19 cellular contexts compared by ENCODE assay signal in the genomic region with DNA sequence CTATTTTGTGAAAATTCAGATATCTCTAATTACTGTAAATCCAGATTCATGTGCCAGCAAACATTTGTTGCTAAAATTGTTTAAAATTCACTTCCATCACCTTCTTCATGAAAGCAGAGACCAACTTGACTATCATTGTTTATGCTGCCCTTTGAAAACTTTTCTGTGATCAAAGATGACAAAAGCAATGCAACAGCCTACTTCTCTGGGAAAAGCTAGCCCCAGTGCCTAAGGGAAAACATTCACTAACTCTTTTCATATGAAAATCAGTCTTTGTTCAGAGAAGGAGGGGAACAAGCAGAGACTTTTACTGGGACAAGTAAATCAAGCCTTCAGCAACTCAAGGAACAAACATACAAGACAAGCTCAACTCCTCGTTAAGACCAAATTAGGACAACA.
A peak's percentile ranks its signal among the peaks of the same experiment; 100 is the strongest.
DNase-seq lines count a peak whose midpoint lies in the region; ATAC-seq and TF ChIP-seq lines count a peak whose summit lies in the region.
"Had no signal": no experiment of that assay in that cellular context is flagged by ENCODE, and none has a peak within 500 bp of the region (broad histone marks: within the 10 kb centered on the region; RNA-seq: fewer than 3 reads in every experiment).

No MANE protein-coding gene starts in this region.

- H3K27ac Mint-ChIP-seq in dendritic cell treated with granulocyte-macrophage colony-stimulating factor and Interleukin-4, amounts not matched to agents 40 ng/mL and 50 ng/mL, for 4 days: peak overlapping the region; percentile 50
- H3K27ac Mint-ChIP-seq in MCF 10A (ENCODE audit: low read depth, unreplicated experiment): no peak overlapping the region
- H3K27ac Mint-ChIP-seq: activated CD8-positive, alpha-beta memory T cell treated with anti-CD3 and anti-CD28 coated beads, Interleukin-2, amount 10 ng/mL, durations not matched to agents 7 days and 5 days; CD4-positive, alpha-beta T cell; stimulated activated naive CD8-positive, alpha-beta T cell treated with anti-CD3 and anti-CD28 coated beads, Interleukin-15, Interleukin-2, amounts not matched to agents 100 ng/mL and 50 ng/mL, for 24 hours had no signal

- H3K79me2 ChIP-seq in SK-N-SH (ENCODE audit: insufficient read depth): no peaks in the 10 kb centered on the region

- no peaks in the 10 kb centered on the region for H4K20me1 ChIP-seq in SK-N-SH (ENCODE audit: insufficient read depth)

- no peak overlapping the region for H2AFZ ChIP-seq in SK-N-SH (ENCODE audit: low read depth)

- no peak overlapping the region for H3K4me3 ChIP-seq in SK-N-SH (ENCODE audit: low read depth in 2 of 2, low read length in 1 of 2)
- H3K4me3 ChIP-seq in upper lobe of right lung: peak overlapping the region; percentile 2
- H3K4me3 ChIP-seq: mucosa of descending colon had no signal

- H3F3A ChIP-seq in SK-N-SH (replicated peaks; ENCODE audit: insufficient read depth): no peaks in the 10 kb centered on the region

- no peaks in the 10 kb centered on the region for H3K27me3 Mint-ChIP-seq in dendritic cell treated with granulocyte-macrophage colony-stimulating factor and Interleukin-4, amounts not matched to agents 40 ng/mL and 50 ng/mL, for 4 days
- no peaks in the 10 kb centered on the region for H3K27me3 Mint-ChIP-seq in MCF 10A (ENCODE audit: insufficient read depth, unreplicated experiment)

- CTCF ChIA-PET in SK-N-SH (lab: Yijun Ruan, JAX) (interaction anchor here (0.6 kb wide), 1 partner anchor 66 kb away, joined by 3 read pairs; no protein-coding TSS in a partner anchor), MCF 10A (lab: Yijun Ruan, JAX) (no interaction called here)

- no TSS peak for BruUV-seq in MCF 10A (replicated peaks; lab: Mats Ljungman, UMichigan)

- H3K36me3 ChIP-seq in SK-N-SH (replicated peaks in 1 of 2; ENCODE audit: control insufficient read depth in 1 of 2, insufficient read depth in 2 of 2, low read length in 1 of 2): no peaks in the 10 kb centered on the region
- no peaks in the 10 kb centered on the region for H3K36me3 ChIP-seq in upper lobe of right lung
- H3K36me3 ChIP-seq: WERI-Rb-1 had no signal

- H3K4me2 ChIP-seq in SK-N-SH: no peak overlapping the region

- POLR2A ChIA-PET in SK-N-SH (lab: Yijun Ruan, JAX) (no interaction called here), MCF 10A (lab: Yijun Ruan, JAX) (interaction anchor here (0.6 kb wide), 2 partner anchors 64 to 78 kb away, joined by 3 to 4 read pairs; no protein-coding TSS in a partner anchor)

- intact Hi-C loops in dendritic cell treated with granulocyte-macrophage colony-stimulating factor and Interleukin-4, amounts not matched to agents 40 ng/mL and 50 ng/mL, for 4 days (cut with micrococcal nuclease): no loop called here
- intact Hi-C loops in upper lobe of right lung (cut with DNase I): no loop called here
- intact Hi-C loops in MCF 10A (cut with micrococcal nuclease): no loop called here

- no peaks in the 10 kb centered on the region for H3K4me1 Mint-ChIP-seq in dendritic cell treated with granulocyte-macrophage colony-stimulating factor and Interleukin-4, amounts not matched to agents 40 ng/mL and 50 ng/mL, for 4 days (ENCODE audit: low read depth)
- no peaks in the 10 kb centered on the region for H3K4me1 Mint-ChIP-seq in MCF 10A (ENCODE audit: insufficient read depth, unreplicated experiment)

- H3K4me3 Mint-ChIP-seq in dendritic cell treated with granulocyte-macrophage colony-stimulating factor and Interleukin-4, amounts not matched to agents 40 ng/mL and 50 ng/mL, for 4 days: no peak overlapping the region
- no peak overlapping the region for H3K4me3 Mint-ChIP-seq in MCF 10A (ENCODE audit: unreplicated experiment)
- H3K4me3 Mint-ChIP-seq: activated CD8-positive, alpha-beta memory T cell treated with anti-CD3 and anti-CD28 coated beads, Interleukin-2, amount 10 ng/mL, durations not matched to agents 7 days and 5 days; CD4-positive, alpha-beta T cell; stimulated activated naive CD8-positive, alpha-beta T cell treated with anti-CD3 and anti-CD28 coated beads, Interleukin-15, Interleukin-2, amounts not matched to agents 100 ng/mL and 50 ng/mL, for 24 hours had no signal

- H3K9me3 Mint-ChIP-seq in dendritic cell treated with granulocyte-macrophage colony-stimulating factor and Interleukin-4, amounts not matched to agents 40 ng/mL and 50 ng/mL, for 4 days: peaks cover 13% of the 10 kb centered on the region
- H3K9me3 Mint-ChIP-seq in MCF 10A (ENCODE audit: unreplicated experiment): no peaks in the 10 kb centered on the region

- WGBS in SK-N-SH (ENCODE audit: low lambda C conversion rate): 17% methylated on average over 1 of the region's 1 CpG

- H3K9me2 ChIP-seq in SK-N-SH: no peaks in the 10 kb centered on the region

- no peak for TF ChIP-seq RAD21 in SK-N-SH (IDR thresholded peaks at IDR 0.05; ENCODE audit: low read length)

- TF ChIP-seq CTCF in SK-N-SH (IDR thresholded peaks at IDR 0.05) (no peak), upper lobe of right lung (IDR thresholded peaks at IDR 0.05) (no peak), MCF 10A (IDR thresholded peaks at IDR 0.05; ENCODE audit: unreplicated experiment) (no peak)

- H3K27ac ChIP-seq in SK-N-SH (ENCODE audit: low read depth in 2 of 2, low read length in 1 of 2) (peak overlapping the region in 1 of 2 experiments; percentile 82; a peak in 2 of 4 replicates), upper lobe of right lung (no peak overlapping the region)
- H3K27ac ChIP-seq: 22Rv1, HL-60, WERI-Rb-1 had no signal

- H3K27me3 ChIP-seq in SK-N-SH (ENCODE audit: insufficient read depth) (no peaks in the 10 kb centered on the region), upper lobe of right lung (no peaks in the 10 kb centered on the region)

- no peaks in the 10 kb centered on the region for H3K36me3 Mint-ChIP-seq in dendritic cell treated with granulocyte-macrophage colony-stimulating factor and Interleukin-4, amounts not matched to agents 40 ng/mL and 50 ng/mL, for 4 days (ENCODE audit: low read depth)
- peaks cover 6% of the 10 kb centered on the region for H3K36me3 Mint-ChIP-seq in MCF 10A (ENCODE audit: insufficient read depth, unreplicated experiment)
- H3K36me3 Mint-ChIP-seq: activated CD8-positive, alpha-beta memory T cell treated with anti-CD3 and anti-CD28 coated beads, Interleukin-2, amount 10 ng/mL, durations not matched to agents 7 days and 5 days had no signal

- DNase-seq in SK-N-SH (peak; percentile 7), medulla oblongata (ENCODE audit: extremely low spot score) (peak; percentile 65), upper lobe of right lung (no peak), SHP77 treated with DMSO at 0.1 percent for 48 hours (lab: John Stamatoyannopoulos, UW) (no peak), MCF 10A (ENCODE audit: unreplicated experiment) (no peak), NK-92 (lab: John Stamatoyannopoulos, UW; ENCODE audit: unreplicated experiment) (no peak)
- DNase-seq: activated CD8-positive, alpha-beta memory T cell treated with anti-CD3 and anti-CD28 coated beads, Interleukin-2, amount 10 ng/mL, durations not matched to agents 7 days and 5 days; activated gamma-delta T cell; CD4-positive, alpha-beta T cell; Karpas-422; mucosa of descending colon; NCI-H1417 treated with DMSO at 0.1 percent for 48 hours; posterior cingulate gyrus; WERI-Rb-1 had no signal

- no peak for TF ChIP-seq EP300 in SK-N-SH (IDR thresholded peaks at IDR 0.05; ENCODE audit: borderline replicate concordance in 1 of 2, low read depth in 1 of 2, low read length in 1 of 2)

- H3K4me1 ChIP-seq in SK-N-SH (ENCODE audit: control insufficient read depth in 1 of 2, insufficient read depth in 2 of 2, low read depth in 1 of 2, low read length in 1 of 2) (peaks cover 0 to 8% of the 10 kb centered on the region in 2 experiments; a peak in 3 of 4 replicates), upper lobe of right lung (peaks cover 9% of the 10 kb centered on the region)

- ATAC-seq in SK-N-SH treated with all-trans-retinoic acid at 6 μM for 48 hours (no peak), upper lobe of right lung (no peak)
- ATAC-seq: activated CD8-positive, alpha-beta memory T cell treated with anti-CD3 and anti-CD28 coated beads, Interleukin-2, amount 10 ng/mL, durations not matched to agents 7 days and 5 days; mucosa of descending colon had no signal

- H3K9me3 ChIP-seq in SK-N-SH (no peaks in the 10 kb centered on the region), upper lobe of right lung (no peaks in the 10 kb centered on the region)
- H3K9me3 ChIP-seq: mucosa of descending colon had no signal

- H3K9ac ChIP-seq in SK-N-SH: no peak overlapping the region

TF ChIP-seq in SK-N-SH, 30 proteins besides CTCF, POLR2A, EP300 and RAD21:
- TF ChIP-seq GATA2 (CRISPR knock-in tag; IDR thresholded peaks at IDR 0.05): peak; percentile 1; the same call in 1 of the 2 replicates
- TF ChIP-seq MXI1 (IDR thresholded peaks at IDR 0.05; ENCODE audit: low read depth, low read length): no peak

TF ChIP-seq in SK-N-SH treated with all-trans-retinoic acid at 6 μM for 48 hours, 23 proteins besides CTCF, POLR2A, EP300 and RAD21 (continues in another document):
- TF ChIP-seq ISL1 (CRISPR knock-in tag; IDR thresholded peaks at IDR 0.05): no peak
- no peak for TF ChIP-seq PPARA (CRISPR knock-in tag; IDR thresholded peaks at IDR 0.05; ENCODE audit: borderline replicate concordance)
- TF ChIP-seq TOX (CRISPR knock-in tag; IDR thresholded peaks at IDR 0.05; ENCODE audit: borderline replicate concordance): no peak
- TF ChIP-seq CSDC2 (CRISPR knock-in tag; IDR thresholded peaks at IDR 0.05): no peak
- no peak for TF ChIP-seq GLIS3 (CRISPR knock-in tag; IDR thresholded peaks at IDR 0.05)
- no peak for TF ChIP-seq ESRRG (CRISPR knock-in tag; IDR thresholded peaks at IDR 0.05)
- no peak for TF ChIP-seq ZNF8 (CRISPR knock-in tag; IDR thresholded peaks at IDR 0.05)
- no peak for TF ChIP-seq ZNF70 (CRISPR knock-in tag; IDR thresholded peaks at IDR 0.05)
- no peak for TF ChIP-seq RARB (CRISPR knock-in tag; IDR thresholded peaks at IDR 0.05)
- no peak for TF ChIP-seq ZFP30 (CRISPR knock-in tag; IDR thresholded peaks at IDR 0.05)
- TF ChIP-seq, protein P1, sequence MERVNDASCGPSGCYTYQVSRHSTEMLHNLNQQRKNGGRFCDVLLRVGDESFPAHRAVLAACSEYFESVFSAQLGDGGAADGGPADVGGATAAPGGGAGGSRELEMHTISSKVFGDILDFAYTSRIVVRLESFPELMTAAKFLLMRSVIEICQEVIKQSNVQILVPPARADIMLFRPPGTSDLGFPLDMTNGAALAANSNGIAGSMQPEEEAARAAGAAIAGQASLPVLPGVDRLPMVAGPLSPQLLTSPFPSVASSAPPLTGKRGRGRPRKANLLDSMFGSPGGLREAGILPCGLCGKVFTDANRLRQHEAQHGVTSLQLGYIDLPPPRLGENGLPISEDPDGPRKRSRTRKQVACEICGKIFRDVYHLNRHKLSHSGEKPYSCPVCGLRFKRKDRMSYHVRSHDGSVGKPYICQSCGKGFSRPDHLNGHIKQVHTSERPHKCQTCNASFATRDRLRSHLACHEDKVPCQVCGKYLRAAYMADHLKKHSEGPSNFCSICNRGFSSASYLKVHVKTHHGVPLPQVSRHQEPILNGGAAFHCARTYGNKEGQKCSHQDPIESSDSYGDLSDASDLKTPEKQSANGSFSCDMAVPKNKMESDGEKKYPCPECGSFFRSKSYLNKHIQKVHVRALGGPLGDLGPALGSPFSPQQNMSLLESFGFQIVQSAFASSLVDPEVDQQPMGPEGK (CRISPR knock-in tag; IDR thresholded peaks at IDR 0.05; ENCODE audit: borderline replicate concordance): no peak
- no peak for TF ChIP-seq ZNF565 (CRISPR knock-in tag; conservative IDR thresholded peaks at IDR 0.05; ENCODE audit: low read depth)
- no peak for TF ChIP-seq SNAI2 (CRISPR knock-in tag; IDR thresholded peaks at IDR 0.05)

Comparison
In these comparisons a context has a peak if more than half of its experiments do, and no peak if none do; other contexts are left out.
1. DNase-seq: peak in SK-N-SH (single experiment) and medulla oblongata (single experiment); none in upper lobe of right lung (single experiment), SHP77 treated with DMSO at 0.1 percent for 48 hours (single experiment), MCF 10A (single experiment) and NK-92 (single experiment).